Comparison of ENCODE assay signal across 9 cellular contexts in the genomic region with DNA sequence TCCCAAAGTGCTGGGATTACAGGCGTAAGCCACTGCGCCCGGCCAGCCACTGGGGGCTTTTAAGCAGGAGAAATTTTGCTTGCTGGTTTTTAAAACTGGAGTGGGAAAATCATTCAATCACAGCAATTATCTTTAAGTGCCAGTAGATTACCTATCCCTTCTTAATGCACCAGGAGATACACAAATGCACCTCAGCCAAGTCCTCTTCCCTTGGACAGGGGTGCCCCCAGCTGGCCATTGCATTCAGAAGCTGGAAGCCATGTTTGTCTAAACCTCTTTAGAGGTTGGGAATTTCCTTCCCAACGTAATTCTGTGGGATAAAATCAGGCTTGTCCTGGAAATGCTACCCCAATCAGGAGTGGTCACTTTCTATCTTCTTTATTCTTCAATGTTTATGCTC. TPM values are rescaled to one million over a fixed set of nuclear protein-coding genes. Genes with fewer than 3 reads are reported as not detected.
DNase-seq lines count a peak whose midpoint lies in the region; ATAC-seq and TF ChIP-seq lines count a peak whose summit lies in the region.
"Had no signal": no experiment of that assay in that cellular context is flagged by ENCODE, and none has a peak within 500 bp of the region (broad histone marks: within the 10 kb centered on the region; RNA-seq: fewer than 3 reads in every experiment).

No MANE protein-coding gene starts in this region.

- no peaks in the 10 kb centered on the region for H3K4me1 Mint-ChIP-seq in CD4-positive, alpha-beta T cell (ENCODE audit: low read depth)
- H3K4me1 Mint-ChIP-seq in neural crest cell: no peaks in the 10 kb centered on the region

- H3K4me3 Mint-ChIP-seq in CD4-positive, alpha-beta T cell: no peak overlapping the region
- H3K4me3 Mint-ChIP-seq in neural crest cell: no peak overlapping the region

- TF ChIP-seq CTCF in CD4-positive, alpha-beta T cell (IDR thresholded peaks at IDR 0.05): peak; percentile 9
- TF ChIP-seq CTCF in GM13976 (IDR thresholded peaks at IDR 0.05; ENCODE audit: borderline replicate concordance, control extremely low read depth, extremely low read depth, insufficient read depth, missing control alignments) (peak; percentile 60), choroid plexus epithelial cell (conservative IDR thresholded peaks at IDR 0.05; ENCODE audit: low read depth, low read length) (peak; percentile 69), neural crest cell (conservative IDR thresholded peaks at IDR 0.05) (peak; percentile 54), esophagus muscularis mucosa (IDR thresholded peaks at IDR 0.05) (peak in 1 of 3 experiments; percentile 28)

- no peaks in the 10 kb centered on the region for H3K4me1 ChIP-seq in esophagus muscularis mucosa

- no peaks in the 10 kb centered on the region for H3K27me3 Mint-ChIP-seq in CD4-positive, alpha-beta T cell
- H3K27me3 Mint-ChIP-seq in neural crest cell (ENCODE audit: low read depth): no peaks in the 10 kb centered on the region

- 67% methylated on average over 4 of the region's 4 CpGs for WGBS in esophagus muscularis mucosa

- DNase-seq in CD4-positive, alpha-beta T cell: peak in 5 of 10 experiments; percentile 4 to 11 (median 6)
- DNase-seq in GM13976 (ENCODE audit: low spot score) (peak; percentile 56), NCI-H82 (lab: John Stamatoyannopoulos, UW) (peak; percentile 79), choroid plexus epithelial cell (ENCODE audit: low read depth) (peak; percentile 63), neural crest cell (ENCODE audit: low read depth, low spot score) (no peak), esophagus muscularis mucosa (ENCODE audit: extremely low spot score) (no peak)

- intact Hi-C loops in CD4-positive, alpha-beta T cell (cut with DNase I, micrococcal nuclease): loop anchor here (1.0 to 5.0 kb wide), 3 partner anchors 254 to 810 kb away; no protein-coding TSS in a partner anchor
- intact Hi-C loops in esophagus muscularis mucosa (cut with DNase I): no loop called here

- H3K9me3 ChIP-seq in CD4-positive, alpha-beta T cell (ENCODE audit: control insufficient read depth, low read length): no peaks in the 10 kb centered on the region
- no peaks in the 10 kb centered on the region for H3K9me3 ChIP-seq in esophagus muscularis mucosa

- POLR2A ChIA-PET in CD4-positive, alpha-beta T cell (lab: Charles Lee): no interaction called here

- no peaks in the 10 kb centered on the region for H3K27me3 ChIP-seq in CD4-positive, alpha-beta T cell (ENCODE audit: control insufficient read depth, insufficient read depth, low read length)
- H3K27me3 ChIP-seq in esophagus muscularis mucosa: no peaks in the 10 kb centered on the region

- H3K27ac Mint-ChIP-seq in CD4-positive, alpha-beta T cell: no peak overlapping the region
- no peak overlapping the region for H3K27ac Mint-ChIP-seq in neural crest cell (ENCODE audit: unreplicated experiment)

- no peak for ATAC-seq in CD4-positive, alpha-beta T cell (ENCODE audit: poor library complexity)
- ATAC-seq in GM19023 (IDR thresholded peaks at IDR 0.05; ENCODE audit: unreplicated experiment) (no peak), HG03039 (IDR thresholded peaks at IDR 0.05; ENCODE audit: unreplicated experiment) (no peak)

- no peak overlapping the region for H3K27ac ChIP-seq in CD4-positive, alpha-beta T cell (ENCODE audit: low read depth, low read length)
- no peak overlapping the region for H3K27ac ChIP-seq in esophagus muscularis mucosa (replicated peaks in 1 of 4)

- H3K9me3 Mint-ChIP-seq in CD4-positive, alpha-beta T cell: no peaks in the 10 kb centered on the region
- no peaks in the 10 kb centered on the region for H3K9me3 Mint-ChIP-seq in neural crest cell

- no peak for TF ChIP-seq POLR2A in esophagus muscularis mucosa (IDR thresholded peaks at IDR 0.05; ENCODE audit: low read depth)

- H3K4me3 ChIP-seq in choroid plexus epithelial cell (ENCODE audit: low read depth, low read length) (no peak overlapping the region), esophagus muscularis mucosa (no peak overlapping the region)

- H3K36me3 Mint-ChIP-seq in CD4-positive, alpha-beta T cell (ENCODE audit: low read depth): peaks cover 24% of the 10 kb centered on the region
- H3K36me3 Mint-ChIP-seq in neural crest cell (ENCODE audit: low read depth): peaks cover 2% of the 10 kb centered on the region

- TF ChIP-seq EP300 in esophagus muscularis mucosa (IDR thresholded peaks at IDR 0.05): no peak

- in situ Hi-C loops in GM13976 (cut with MboI; ENCODE audit: low sequenced_read_pairs, unreplicated experiment): no loop called here

- CTCF ChIA-PET in CD4-positive, alpha-beta T cell (lab: Charles Lee): interaction anchor here (0.6 kb wide), 1 partner anchor 1612 kb away, joined by 4 read pairs; no protein-coding TSS in a partner anchor

- peaks cover 0 to 28% (median 17%) of the 10 kb centered on the region in 4 donors for H3K36me3 ChIP-seq in esophagus muscularis mucosa

RNA-seq across cellular contexts. Expression of gene MIX23, which starts 26.6 kb away (rescaled TPM):
- total RNA-seq in CD4-positive, alpha-beta T cell: 10 to 100 TPM; 12.4 to 17.5 TPM
- 52.5 and 60.1 TPM in 2 replicates for total RNA-seq in neural crest cell
- total RNA-seq in esophagus muscularis mucosa: 10 to 100 TPM in 3 of 4 donors, 1 to 10 TPM in 1; 6.4 to 21.6 (median 12.7) TPM

RNA-seq across cellular contexts. Expression of gene FAM162A, which starts 27.6 kb away (rescaled TPM):
- total RNA-seq in CD4-positive, alpha-beta T cell: 10 to 100 TPM; 32.8 to 34.6 TPM
- total RNA-seq in neural crest cell (22.2 and 26.6 TPM in 2 replicates), esophagus muscularis mucosa (10 to 100 TPM; 28.2 to 42.7 (median 32.6) TPM)

RNA-seq across cellular contexts. Expression of gene CSTA, which starts 31.4 kb away (rescaled TPM):
- total RNA-seq in CD4-positive, alpha-beta T cell: 1 to 10 TPM; 1.2 to 1.4 TPM
- total RNA-seq in neural crest cell (not detected in 2 replicates), esophagus muscularis mucosa (1 to 10 TPM; 1.3 to 3.5 (median 2.4) TPM)
- total RNA-seq: temporal lobe had no signal

RNA-seq across cellular contexts. Expression of gene WDR5B, which starts 59.5 kb away (rescaled TPM):
- 1 to 10 TPM; 2.3 to 2.4 TPM for total RNA-seq in CD4-positive, alpha-beta T cell
- total RNA-seq in neural crest cell (6.8 and 7.3 TPM in 2 replicates), esophagus muscularis mucosa (1 to 10 TPM; 2.5 to 3.3 (median 3.0) TPM)

Comparison
In these comparisons a context has a peak if more than half of its experiments do, and no peak if none do; other contexts are left out.
1. DNase-seq: peak in GM13976 (single experiment), NCI-H82 (single experiment) and choroid plexus epithelial cell (single experiment); none in neural crest cell (single experiment) and esophagus muscularis mucosa (single experiment).